8 cellular contexts compared by ENCODE assay signal in the genomic region with DNA sequence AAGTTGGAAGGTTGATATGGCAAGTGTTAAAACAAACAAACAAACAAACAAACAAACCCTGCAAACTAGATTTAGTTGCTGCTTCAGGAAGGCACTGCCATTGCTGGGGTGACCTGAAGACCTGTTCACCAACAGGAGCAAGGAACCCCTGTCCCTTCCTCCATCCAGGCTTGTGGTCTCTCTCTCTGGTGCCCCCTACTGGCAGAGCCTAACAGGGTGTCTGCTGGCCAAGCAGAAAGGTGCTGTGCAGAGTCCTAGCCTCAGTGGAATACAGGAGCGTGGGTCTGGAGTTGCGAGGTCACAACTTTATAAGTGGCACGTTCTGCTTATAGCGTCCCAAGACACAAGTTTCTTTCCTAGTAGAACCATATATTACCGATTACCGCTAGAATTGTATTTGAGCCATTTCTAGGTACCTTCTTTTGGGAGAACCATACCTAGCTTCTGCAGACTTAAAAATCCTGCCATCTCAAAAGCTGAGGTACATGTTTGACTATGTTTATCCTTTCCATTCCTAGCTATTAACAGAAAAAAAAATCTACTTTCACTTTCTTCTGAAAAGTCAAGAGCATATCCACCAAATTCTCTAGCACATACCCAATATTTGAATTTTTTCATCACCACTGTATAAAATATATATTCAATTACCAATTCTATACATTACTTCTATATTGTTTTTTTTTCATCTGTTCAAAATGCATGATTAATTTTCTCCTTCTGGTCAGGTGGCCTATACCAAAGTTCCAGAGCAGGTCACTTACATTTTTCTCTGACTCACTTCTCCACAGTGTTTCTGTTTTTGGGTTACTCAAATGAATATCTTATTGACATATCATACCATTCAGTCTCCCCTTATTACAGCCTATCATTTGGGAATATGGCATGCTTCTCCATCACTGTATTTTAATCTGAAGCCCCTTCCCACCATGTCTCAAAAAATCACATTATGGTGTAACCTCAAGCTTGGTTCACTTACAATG. TPM values are rescaled to one million over a fixed set of nuclear protein-coding genes. Genes with fewer than 3 reads are reported as not detected.
A peak's percentile ranks its signal among the peaks of the same experiment; 100 is the strongest.
DNase-seq lines count a peak whose midpoint lies in the region; ATAC-seq, FAIRE-seq and TF ChIP-seq lines count a peak whose summit lies in the region.

No MANE protein-coding gene starts in this region.

- no peak overlapping the region for H3K27ac ChIP-seq in pancreas
- H3K27ac ChIP-seq in upper lobe of right lung, result no peak overlapping the region

- no peak overlapping the region for H3K4me3 ChIP-seq in BJ (ENCODE audit: low read depth, low read length)
- no peak overlapping the region for H3K4me3 ChIP-seq in fibroblast of pulmonary artery (replicated peaks; ENCODE audit: low read depth, low read length)
- no peak overlapping the region for H3K4me3 ChIP-seq in pancreas
- no peak overlapping the region for H3K4me3 ChIP-seq in upper lobe of right lung

- H3K4me1 ChIP-seq in pancreas (no peaks in the 10 kb centered on the region), upper lobe of right lung (no peaks in the 10 kb centered on the region)

- CTCF ChIA-PET in BJ (lab: Yijun Ruan, JAX), result interaction anchor here (0.6 to 4.1 kb wide), 21 partner anchors 8 to 1002 kb away, joined by 3 to 27 read pairs (median 4); no protein-coding TSS in a partner anchor

- H3K9me3 ChIP-seq in pancreas (no peaks in the 10 kb centered on the region), upper lobe of right lung (no peaks in the 10 kb centered on the region)

- peak; percentile 93 for ATAC-seq in GM21390 (IDR thresholded peaks at IDR 0.05; ENCODE audit: unreplicated experiment)
- ATAC-seq in pancreas, result peak in 3 of 4 donors; percentile 56 to 68 (median 62)
- ATAC-seq in upper lobe of right lung, result peak; percentile 95

- DNase-seq in BJ (ENCODE audit: low read depth) (no peak), NCI-H69 (lab: John Stamatoyannopoulos, UW) (peak; percentile 64), activated T-cell treated with anti-CD3 and anti-CD28 coated beads for 4 hours (peak; percentile 58), fibroblast of pulmonary artery (ENCODE audit: low read depth) (peak; percentile 55), pancreas (peak in 4 of 6 donors; percentile 26 to 63 (median 38)), upper lobe of right lung (no peak), cerebellar nuclear complex (lab: John Stamatoyannopoulos, UW) (no peak)

- FAIRE-seq in pancreas (lab: Jason Lieb, UNC), result no peak

- TF ChIP-seq CTCF in BJ (IDR thresholded peaks at IDR 0.05; ENCODE audit: insufficient read depth, low read depth, low read length) (peak; percentile 80), fibroblast of pulmonary artery (IDR thresholded peaks at IDR 0.05; ENCODE audit: low read length, missing control alignments) (peak; percentile 79), pancreas (IDR thresholded peaks at IDR 0.05) (peak; percentile 22 to 62 (median 44)), upper lobe of right lung (IDR thresholded peaks at IDR 0.05) (peak; percentile 80)

- H3K27me3 ChIP-seq in BJ (ENCODE audit: control insufficient read depth, insufficient read depth, low read length), result no peaks in the 10 kb centered on the region
- H3K27me3 ChIP-seq in pancreas, result no peaks in the 10 kb centered on the region
- H3K27me3 ChIP-seq in upper lobe of right lung, result no peaks in the 10 kb centered on the region

- 65 to 68% methylated on average over 6 of the region's 6 CpGs for WGBS in pancreas, 2 donors

- H3K36me3 ChIP-seq in BJ (ENCODE audit: control insufficient read depth, insufficient read depth, low read length), result no peaks in the 10 kb centered on the region
- no peaks in the 10 kb centered on the region for H3K36me3 ChIP-seq in pancreas
- H3K36me3 ChIP-seq in upper lobe of right lung, result no peaks in the 10 kb centered on the region

- POLR2A ChIA-PET in BJ (lab: Charles Lee), result no interaction called here

- intact Hi-C loops in pancreas (cut with DNase I), result no loop called here
- intact Hi-C loops in upper lobe of right lung (cut with DNase I), result no loop called here

RNA-seq across cellular contexts. Expression of a gene that starts 29.1 kb away (rescaled TPM):
- polyA plus RNA-seq in BJ (2011; rRNA removed), result 1,629 and 1,746 TPM in 2 replicates
- 495 and 504 TPM in 2 replicates for polyA minus RNA-seq in BJ (2011; rRNA and poly(A)+ RNA removed)
- total RNA-seq in pancreas, result 10 to 100 TPM; 17.0 to 85.8 (median 27.3) TPM
- polyA plus RNA-seq in pancreas, result 10 to 100 TPM; 35.1 to 35.3 TPM
- total RNA-seq in upper lobe of right lung, result 213 TPM

Comparison
In these comparisons a context has a peak if more than half of its experiments do, and no peak if none do; other contexts are left out.
1. DNase-seq: peak in NCI-H69 (single experiment), activated T-cell treated with anti-CD3 and anti-CD28 coated beads for 4 hours (single experiment), fibroblast of pulmonary artery (single experiment) and pancreas (4 of 6); none in BJ (single experiment), upper lobe of right lung (single experiment) and cerebellar nuclear complex (0 of 2).
2. Peak in every context shown above with its lines, with median percentiles within 50 percentile points of each other: CTCF ChIP-seq and ATAC-seq.